ENCODE assay signal across 8 cellular contexts in genomic region chr17:48100160-48100559, GRCh38. TPM values are rescaled to one million over a fixed set of nuclear protein-coding genes. Genes with fewer than 3 reads are reported as not detected.
DNase-seq lines count a peak whose midpoint lies in the region; ATAC-seq, FAIRE-seq and TF ChIP-seq lines count a peak whose summit lies in the region.

No MANE protein-coding gene starts in this region.

- H3K9me3 ChIP-seq in PC-9 (ENCODE audit: insufficient read depth, low read depth) (0 out of 2 replicates have a peak, but pooled peaks cover 4% of the 10 kb centered on the region), pancreas (no peaks in the 10 kb centered on the region)

- peak; percentile 5 for DNase-seq in Daoy (ENCODE audit: low read depth)
- DNase-seq in PC-9: peak in 1 of 2 experiments; percentile 58
- DNase-seq in epithelial cell of proximal tubule (ENCODE audit: low read depth): no peak
- no peak for DNase-seq in pancreas
- DNase-seq in NCI-H2081 (lab: John Stamatoyannopoulos, UW): no peak
- DNase-seq in COR-L47 (lab: John Stamatoyannopoulos, UW): no peak

- H3K36me3 ChIP-seq in PC-9 (ENCODE audit: low read depth) (peaks cover 5% of the 10 kb centered on the region; the same call in 1 of the 2 replicates), pancreas (no peaks in the 10 kb centered on the region)

- H3F3A ChIP-seq in PC-9 (ENCODE audit: insufficient read depth, low read depth): peaks cover 47% of the 10 kb centered on the region

- peak overlapping the region; percentile 89 for H3K4me3 ChIP-seq in PC-9
- peak overlapping the region; percentile 96 for H3K4me3 ChIP-seq in epithelial cell of proximal tubule (ENCODE audit: low read depth, low read length)
- H3K4me3 ChIP-seq in pancreas: peak overlapping the region; percentile 77 to 99 (median 92)

- WGBS in pancreas, 2 donors: 37 to 42% methylated on average over 10 of the region's 10 CpGs

- BruUV-seq in PC-9 (replicated peaks; lab: Mats Ljungman, UMichigan): TSS peak; percentile 48

- peak overlapping the region; percentile 95 for H2AFZ ChIP-seq in PC-9

- H3K27me3 ChIP-seq in PC-9 (ENCODE audit: insufficient read depth, low read depth): no peaks in the 10 kb centered on the region
- no peaks in the 10 kb centered on the region for H3K27me3 ChIP-seq in pancreas

- intact Hi-C loops in PC-9 (cut with micrococcal nuclease; ENCODE audit: unreplicated experiment) (loop anchor here (5.0 kb wide), 1 partner anchor 53 kb away; the partner anchor contains the start of gene NFE2L1), pancreas (cut with DNase I) (no loop called here)

- TF ChIP-seq CTCF in PC-9 (conservative IDR thresholded peaks at IDR 0.05) (no peak), epithelial cell of proximal tubule (conservative IDR thresholded peaks at IDR 0.05; ENCODE audit: low read depth, low read length) (no peak), pancreas (IDR thresholded peaks at IDR 0.05) (no peak)

- no peaks in the 10 kb centered on the region for H3K9me2 ChIP-seq in PC-9 (ENCODE audit: insufficient read depth)

- ATAC-seq in pancreas (no peak), HG02973 (IDR thresholded peaks at IDR 0.05; ENCODE audit: unreplicated experiment) (no peak), HG02970 (IDR thresholded peaks at IDR 0.05; ENCODE audit: low FRiP score, unreplicated experiment) (no peak)

- H3K79me2 ChIP-seq in PC-9 (ENCODE audit: low read depth): peaks cover 57% of the 10 kb centered on the region

- H4K20me1 ChIP-seq in PC-9 (ENCODE audit: insufficient read depth): peaks cover 45% of the 10 kb centered on the region

- POLR2A ChIA-PET in PC-9 (lab: Charles Lee; ENCODE audit: unreplicated experiment): interaction anchor here (1.0 kb wide), 1 partner anchor 9 kb away, joined by 4 read pairs; no protein-coding TSS in a partner anchor

- peak overlapping the region; percentile 79 for H3K4me2 ChIP-seq in PC-9

- H3K4me1 ChIP-seq in PC-9 (replicated peaks; ENCODE audit: insufficient read depth): peaks cover 25% of the 10 kb centered on the region
- H3K4me1 ChIP-seq in pancreas: no peaks in the 10 kb centered on the region

- CTCF ChIA-PET in PC-9 (lab: Charles Lee): no interaction called here

- H3K27ac ChIP-seq in PC-9 (peak overlapping the region; percentile 71), pancreas (peak overlapping the region in 2 of 4 donors; percentile 76 to 81)

- FAIRE-seq in pancreas (lab: Jason Lieb, UNC): no peak

RNA-seq across cellular contexts. Expression of gene CBX1, which starts 1.1 kb away (rescaled TPM):
- 81.6 and 88.1 TPM in 2 replicates for total RNA-seq in Daoy (2014; rRNA removed; shearing (Covaris generic))
- total RNA-seq in PC-9 (2021) (73.6 and 93.9 TPM in 2 replicates), epithelial cell of proximal tubule (99.7 and 105 TPM in 2 replicates), pancreas (10 to 100 TPM in 4 of 6 donors, 1 to 10 TPM in 2; 7.9 to 24.1 (median 12.0) TPM)
- 10 to 100 TPM; 10.0 to 20.9 TPM for polyA plus RNA-seq in pancreas

RNA-seq across cellular contexts. Expression of gene SNX11, which starts 7.4 kb away (rescaled TPM):
- total RNA-seq in Daoy (2014; rRNA removed; shearing (Covaris generic)): 8.2 and 11.8 TPM in 2 replicates
- 16.0 and 17.0 TPM in 2 replicates for total RNA-seq in PC-9 (2021)
- total RNA-seq in epithelial cell of proximal tubule: 11.6 and 18.5 TPM in 2 replicates
- total RNA-seq in pancreas: 10 to 100 TPM in 1 of 6 donors, 1 to 10 TPM in 5; 5.4 to 13.6 (median 8.5) TPM
- 1 to 10 TPM; 6.5 to 7.7 TPM for polyA plus RNA-seq in pancreas

RNA-seq across cellular contexts. Expression of gene NFE2L1, which starts 52.0 kb away (rescaled TPM):
- 19.1 and 22.3 TPM in 2 replicates for total RNA-seq in Daoy (2014; rRNA removed; shearing (Covaris generic))
- total RNA-seq in PC-9 (2021) (85.5 and 91.7 TPM in 2 replicates), epithelial cell of proximal tubule (69.1 and 79.6 TPM in 2 replicates), pancreas (10 to 100 TPM; 27.4 to 74.0 (median 44.5) TPM)
- 10 to 100 TPM; 40.9 to 47.2 TPM for polyA plus RNA-seq in pancreas
